ENCODE assay signal across 1 cellular context in genomic region chr20:46689082-46689753, GRCh38.
TF ChIP-seq lines count a peak whose summit lies in the region.

Gene TP53RK (minus strand): TSS chr20:46689444. CDS start chr20:46689414, 30 bp downstream.

TF ChIP-seq in K562, 482 proteins besides CTCF, POLR2A, EP300 and RAD21 (continued from another document and continues in another):
- TF ChIP-seq, protein P1, sequence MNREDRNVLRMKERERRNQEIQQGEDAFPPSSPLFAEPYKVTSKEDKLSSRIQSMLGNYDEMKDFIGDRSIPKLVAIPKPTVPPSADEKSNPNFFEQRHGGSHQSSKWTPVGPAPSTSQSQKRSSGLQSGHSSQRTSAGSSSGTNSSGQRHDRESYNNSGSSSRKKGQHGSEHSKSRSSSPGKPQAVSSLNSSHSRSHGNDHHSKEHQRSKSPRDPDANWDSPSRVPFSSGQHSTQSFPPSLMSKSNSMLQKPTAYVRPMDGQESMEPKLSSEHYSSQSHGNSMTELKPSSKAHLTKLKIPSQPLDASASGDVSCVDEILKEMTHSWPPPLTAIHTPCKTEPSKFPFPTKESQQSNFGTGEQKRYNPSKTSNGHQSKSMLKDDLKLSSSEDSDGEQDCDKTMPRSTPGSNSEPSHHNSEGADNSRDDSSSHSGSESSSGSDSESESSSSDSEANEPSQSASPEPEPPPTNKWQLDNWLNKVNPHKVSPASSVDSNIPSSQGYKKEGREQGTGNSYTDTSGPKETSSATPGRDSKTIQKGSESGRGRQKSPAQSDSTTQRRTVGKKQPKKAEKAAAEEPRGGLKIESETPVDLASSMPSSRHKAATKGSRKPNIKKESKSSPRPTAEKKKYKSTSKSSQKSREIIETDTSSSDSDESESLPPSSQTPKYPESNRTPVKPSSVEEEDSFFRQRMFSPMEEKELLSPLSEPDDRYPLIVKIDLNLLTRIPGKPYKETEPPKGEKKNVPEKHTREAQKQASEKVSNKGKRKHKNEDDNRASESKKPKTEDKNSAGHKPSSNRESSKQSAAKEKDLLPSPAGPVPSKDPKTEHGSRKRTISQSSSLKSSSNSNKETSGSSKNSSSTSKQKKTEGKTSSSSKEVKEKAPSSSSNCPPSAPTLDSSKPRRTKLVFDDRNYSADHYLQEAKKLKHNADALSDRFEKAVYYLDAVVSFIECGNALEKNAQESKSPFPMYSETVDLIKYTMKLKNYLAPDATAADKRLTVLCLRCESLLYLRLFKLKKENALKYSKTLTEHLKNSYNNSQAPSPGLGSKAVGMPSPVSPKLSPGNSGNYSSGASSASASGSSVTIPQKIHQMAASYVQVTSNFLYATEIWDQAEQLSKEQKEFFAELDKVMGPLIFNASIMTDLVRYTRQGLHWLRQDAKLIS (CRISPR knock-in tag; IDR thresholded peaks at IDR 0.05) = 0 out of 2 replicates have a peak, but pooled peaks have one; percentile 81
- no peak for TF ChIP-seq TFAM (CRISPR knock-in tag; conservative IDR thresholded peaks at IDR 0.05)
- TF ChIP-seq JUNB (CRISPR knock-in tag; conservative IDR thresholded peaks at IDR 0.05) = no peak
- no peak for TF ChIP-seq NR4A1 (CRISPR knock-in tag; IDR thresholded peaks at IDR 0.05)
- TF ChIP-seq NR4A1 (tag; IDR thresholded peaks at IDR 0.05) = 0 out of 2 replicates have a peak, but pooled peaks have one; percentile 20
- peak; percentile 66 for TF ChIP-seq CXXC5 (CRISPR knock-in tag; IDR thresholded peaks at IDR 0.05)
- TF ChIP-seq TRIM28 (IDR thresholded peaks at IDR 0.05) = no peak
- TF ChIP-seq ZNF717 (CRISPR knock-in tag; IDR thresholded peaks at IDR 0.05) = peak; percentile 71; the same call in 1 of the 2 replicates
- TF ChIP-seq POLR2G (IDR thresholded peaks at IDR 0.05; ENCODE audit: low read depth, low read length) = peak; percentile 100
- TF ChIP-seq KLF1 (tag; IDR thresholded peaks at IDR 0.05) = no peak
- no peak; the same call in 1 of the 2 replicates for TF ChIP-seq ZNF589 (CRISPR knock-in tag; IDR thresholded peaks at IDR 0.05; ENCODE audit: low read depth)
- TF ChIP-seq CREM (IDR thresholded peaks at IDR 0.05; ENCODE audit: low read depth) = peak; percentile 15; the same call in 1 of the 2 replicates
- no peak for TF ChIP-seq ZNF354B (CRISPR knock-in tag; IDR thresholded peaks at IDR 0.05)
- peak; percentile 42 for TF ChIP-seq MEIS2 (IDR thresholded peaks at IDR 0.05; ENCODE audit: partially characterized antibody)
- no peak for TF ChIP-seq HMG20A (CRISPR knock-in tag; conservative IDR thresholded peaks at IDR 0.05)
- no peak for TF ChIP-seq ZNF699 (CRISPR knock-in tag; IDR thresholded peaks at IDR 0.05; ENCODE audit: insufficient replicate concordance)
- peak; percentile 15; the same call in 1 of the 2 replicates for TF ChIP-seq SPI1 (IDR thresholded peaks at IDR 0.05; ENCODE audit: borderline replicate concordance, low read depth, low read length)
- TF ChIP-seq DEAF1 (CRISPR knock-in tag; IDR thresholded peaks at IDR 0.05) = peak; percentile 100
- TF ChIP-seq, protein P2, sequence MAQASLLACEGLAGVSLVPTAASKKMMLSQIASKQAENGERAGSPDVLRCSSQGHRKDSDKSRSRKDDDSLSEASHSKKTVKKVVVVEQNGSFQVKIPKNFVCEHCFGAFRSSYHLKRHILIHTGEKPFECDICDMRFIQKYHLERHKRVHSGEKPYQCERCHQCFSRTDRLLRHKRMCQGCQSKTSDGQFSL (CRISPR knock-in tag; IDR thresholded peaks at IDR 0.05) = no peak
- TF ChIP-seq, protein P2 (tag; IDR thresholded peaks at IDR 0.05) = no peak
- no peak; the same call in 1 of the 2 replicates for TF ChIP-seq TCF3 (CRISPR knock-in tag; IDR thresholded peaks at IDR 0.05)
- TF ChIP-seq SRSF9 (IDR thresholded peaks at IDR 0.05; ENCODE audit: borderline replicate concordance, low read depth, low read length) = no peak
- no peak for TF ChIP-seq VEZF1 (CRISPR knock-in tag; IDR thresholded peaks at IDR 0.05)
- no peak for TF ChIP-seq ELF4 (CRISPR knock-in tag; IDR thresholded peaks at IDR 0.05)
- no peak for TF ChIP-seq HNRNPUL1 (IDR thresholded peaks at IDR 0.05; ENCODE audit: low read length)
- TF ChIP-seq EP400 (IDR thresholded peaks at IDR 0.05) = peak; percentile 47; the same call in 1 of the 2 replicates
- TF ChIP-seq ZNF253 (CRISPR knock-in tag; conservative IDR thresholded peaks at IDR 0.05) = no peak
- TF ChIP-seq TEAD1 (CRISPR knock-in tag; IDR thresholded peaks at IDR 0.05) = peak in 1 of 2 experiments; percentile 57; a peak in 2 of 4 replicates
- no peak for TF ChIP-seq MECOM (CRISPR knock-in tag; IDR thresholded peaks at IDR 0.05)
- peak; percentile 57; the same call in 1 of the 2 replicates for TF ChIP-seq BRD4 (IDR thresholded peaks at IDR 0.05)
- no peak for TF ChIP-seq NFXL1 (CRISPR knock-in tag; IDR thresholded peaks at IDR 0.05)
- no peak for TF ChIP-seq TBL1XR1 (IDR thresholded peaks at IDR 0.05; ENCODE audit: low read length in 2 of 2)
- TF ChIP-seq ZNF146 (CRISPR knock-in tag; IDR thresholded peaks at IDR 0.05; ENCODE audit: unreplicated experiment) = no peak
- TF ChIP-seq PHTF2 (CRISPR knock-in tag; IDR thresholded peaks at IDR 0.05) = no peak
- no peak for TF ChIP-seq ZNF764 (CRISPR knock-in tag; IDR thresholded peaks at IDR 0.05; ENCODE audit: low read depth)
- TF ChIP-seq, protein P3, sequence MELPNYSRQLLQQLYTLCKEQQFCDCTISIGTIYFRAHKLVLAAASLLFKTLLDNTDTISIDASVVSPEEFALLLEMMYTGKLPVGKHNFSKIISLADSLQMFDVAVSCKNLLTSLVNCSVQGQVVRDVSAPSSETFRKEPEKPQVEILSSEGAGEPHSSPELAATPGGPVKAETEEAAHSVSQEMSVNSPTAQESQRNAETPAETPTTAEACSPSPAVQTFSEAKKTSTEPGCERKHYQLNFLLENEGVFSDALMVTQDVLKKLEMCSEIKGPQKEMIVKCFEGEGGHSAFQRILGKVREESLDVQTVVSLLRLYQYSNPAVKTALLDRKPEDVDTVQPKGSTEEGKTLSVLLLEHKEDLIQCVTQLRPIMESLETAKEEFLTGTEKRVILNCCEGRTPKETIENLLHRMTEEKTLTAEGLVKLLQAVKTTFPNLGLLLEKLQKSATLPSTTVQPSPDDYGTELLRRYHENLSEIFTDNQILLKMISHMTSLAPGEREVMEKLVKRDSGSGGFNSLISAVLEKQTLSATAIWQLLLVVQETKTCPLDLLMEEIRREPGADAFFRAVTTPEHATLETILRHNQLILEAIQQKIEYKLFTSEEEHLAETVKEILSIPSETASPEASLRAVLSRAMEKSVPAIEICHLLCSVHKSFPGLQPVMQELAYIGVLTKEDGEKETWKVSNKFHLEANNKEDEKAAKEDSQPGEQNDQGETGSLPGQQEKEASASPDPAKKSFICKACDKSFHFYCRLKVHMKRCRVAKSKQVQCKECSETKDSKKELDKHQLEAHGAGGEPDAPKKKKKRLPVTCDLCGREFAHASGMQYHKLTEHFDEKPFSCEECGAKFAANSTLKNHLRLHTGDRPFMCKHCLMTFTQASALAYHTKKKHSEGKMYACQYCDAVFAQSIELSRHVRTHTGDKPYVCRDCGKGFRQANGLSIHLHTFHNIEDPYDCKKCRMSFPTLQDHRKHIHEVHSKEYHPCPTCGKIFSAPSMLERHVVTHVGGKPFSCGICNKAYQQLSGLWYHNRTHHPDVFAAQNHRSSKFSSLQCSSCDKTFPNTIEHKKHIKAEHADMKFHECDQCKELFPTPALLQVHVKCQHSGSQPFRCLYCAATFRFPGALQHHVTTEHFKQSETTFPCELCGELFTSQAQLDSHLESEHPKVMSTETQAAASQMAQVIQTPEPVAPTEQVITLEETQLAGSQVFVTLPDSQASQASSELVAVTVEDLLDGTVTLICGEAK (IDR thresholded peaks at IDR 0.05) = 0 out of 2 replicates have a peak, but pooled peaks have one; percentile 55
- TF ChIP-seq, protein P3 (CRISPR knock-in tag; IDR thresholded peaks at IDR 0.05) = no peak
- no peak for TF ChIP-seq NFATC3 (IDR thresholded peaks at IDR 0.05)
- no peak for TF ChIP-seq SRSF3 (IDR thresholded peaks at IDR 0.05; ENCODE audit: insufficient read depth, low read length)
- TF ChIP-seq SUPT5H (IDR thresholded peaks at IDR 0.05) = peak; percentile 78
- TF ChIP-seq, protein P4, sequence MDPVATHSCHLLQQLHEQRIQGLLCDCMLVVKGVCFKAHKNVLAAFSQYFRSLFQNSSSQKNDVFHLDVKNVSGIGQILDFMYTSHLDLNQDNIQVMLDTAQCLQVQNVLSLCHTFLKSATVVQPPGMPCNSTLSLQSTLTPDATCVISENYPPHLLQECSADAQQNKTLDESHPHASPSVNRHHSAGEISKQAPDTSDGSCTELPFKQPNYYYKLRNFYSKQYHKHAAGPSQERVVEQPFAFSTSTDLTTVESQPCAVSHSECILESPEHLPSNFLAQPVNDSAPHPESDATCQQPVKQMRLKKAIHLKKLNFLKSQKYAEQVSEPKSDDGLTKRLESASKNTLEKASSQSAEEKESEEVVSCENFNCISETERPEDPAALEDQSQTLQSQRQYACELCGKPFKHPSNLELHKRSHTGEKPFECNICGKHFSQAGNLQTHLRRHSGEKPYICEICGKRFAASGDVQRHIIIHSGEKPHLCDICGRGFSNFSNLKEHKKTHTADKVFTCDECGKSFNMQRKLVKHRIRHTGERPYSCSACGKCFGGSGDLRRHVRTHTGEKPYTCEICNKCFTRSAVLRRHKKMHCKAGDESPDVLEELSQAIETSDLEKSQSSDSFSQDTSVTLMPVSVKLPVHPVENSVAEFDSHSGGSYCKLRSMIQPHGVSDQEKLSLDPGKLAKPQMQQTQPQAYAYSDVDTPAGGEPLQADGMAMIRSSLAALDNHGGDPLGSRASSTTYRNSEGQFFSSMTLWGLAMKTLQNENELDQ (CRISPR knock-in tag; IDR thresholded peaks at IDR 0.05; ENCODE audit: borderline replicate concordance) = no peak
- no peak for TF ChIP-seq ZNF77 (CRISPR knock-in tag; IDR thresholded peaks at IDR 0.05)
